21 cellular contexts compared by ENCODE assay signal in the genomic region with DNA sequence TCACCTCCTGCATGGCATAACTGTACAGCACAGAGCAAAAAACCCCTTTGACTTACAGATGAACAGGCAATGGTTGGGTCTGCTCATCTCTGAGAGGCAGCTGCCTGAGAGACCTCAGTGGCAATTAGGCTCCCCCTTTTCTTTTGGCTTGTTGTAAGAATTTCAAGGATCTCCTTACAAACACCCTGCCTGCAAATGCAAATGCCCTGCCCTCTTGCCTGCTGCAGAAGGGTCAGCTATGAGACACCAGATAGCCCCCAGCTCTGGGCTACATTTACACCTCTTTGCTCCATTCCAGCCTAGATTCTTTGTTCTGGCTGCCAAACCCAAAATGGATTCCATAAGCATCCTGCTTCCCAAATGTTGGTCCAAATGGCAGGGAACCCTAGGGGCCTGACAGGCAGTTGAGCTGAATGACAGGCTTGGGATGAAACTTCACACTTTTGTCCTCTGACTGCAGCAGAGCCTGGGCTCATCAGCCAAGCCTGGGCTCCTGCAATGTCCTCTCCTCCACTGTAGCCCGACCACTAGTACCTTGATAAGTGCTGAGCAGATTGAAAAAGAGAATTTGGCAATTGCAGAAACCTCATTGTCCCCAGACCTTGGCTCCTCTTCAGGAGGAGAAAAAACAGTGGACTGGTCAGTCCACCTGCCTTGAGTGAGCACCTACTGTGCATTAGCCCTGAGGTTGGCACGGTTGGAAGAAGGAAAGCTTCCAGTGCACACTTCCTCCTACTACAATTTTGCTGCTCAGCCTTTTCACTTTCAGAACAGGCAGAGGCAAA.
DNase-seq lines count a peak whose midpoint lies in the region; ATAC-seq and TF ChIP-seq lines count a peak whose summit lies in the region.
"Had no signal": no experiment of that assay in that cellular context is flagged by ENCODE, and none has a peak within 500 bp of the region (broad histone marks: within the 10 kb centered on the region; RNA-seq: fewer than 3 reads in every experiment).

No MANE protein-coding gene starts in this region.

- POLR2A ChIA-PET in WTC11 (lab: Charles Lee): interaction anchor here (0.6 kb wide), 1 partner anchor 675 kb away, joined by 3 read pairs; no protein-coding TSS in a partner anchor

- H3K4me1 ChIP-seq in Loucy (ENCODE audit: insufficient read depth, low read length, poor library complexity, severe bottlenecking) (peaks cover 6% of the 10 kb centered on the region), mammary epithelial cell (ENCODE audit: insufficient read depth, low read length) (no peaks in the 10 kb centered on the region)
- H3K4me1 ChIP-seq: SJSA1 had no signal

- CTCF ChIA-PET in WTC11 (lab: Charles Lee) (no interaction called here), mammary epithelial cell (lab: Charles Lee; ENCODE audit: low non-redundant PET) (no interaction called here)

- H3K79me2 ChIP-seq in Loucy (ENCODE audit: insufficient read depth, low read length): no peaks in the 10 kb centered on the region
- H3K79me2 ChIP-seq in mammary epithelial cell (ENCODE audit: insufficient read depth, low read length): no peaks in the 10 kb centered on the region

- no peak overlapping the region for H3K27ac Mint-ChIP-seq in WTC11
- H3K27ac Mint-ChIP-seq in effector memory CD8-positive, alpha-beta T cell: no peak overlapping the region
- H3K27ac Mint-ChIP-seq: CD4-positive, alpha-beta memory T cell; H9 had no signal

- H3K4me1 Mint-ChIP-seq in WTC11: peaks cover 23% of the 10 kb centered on the region
- H3K4me1 Mint-ChIP-seq in effector memory CD8-positive, alpha-beta T cell (ENCODE audit: low read depth in 2 of 2): no peaks in the 10 kb centered on the region
- H3K4me1 Mint-ChIP-seq: CD4-positive, alpha-beta memory T cell had no signal

- no peaks in the 10 kb centered on the region for H3K36me3 ChIP-seq in Loucy (ENCODE audit: insufficient read depth, low read length)
- no peaks in the 10 kb centered on the region for H3K36me3 ChIP-seq in mammary epithelial cell (ENCODE audit: insufficient read depth, low read length)
- H3K36me3 ChIP-seq: SJSA1 had no signal

- 59% methylated on average over 2 of the region's 2 CpGs for WGBS in mammary epithelial cell (ENCODE audit: low coverage, missing lambda C conversion rate)

- no peak overlapping the region for H3K4me3 Mint-ChIP-seq in WTC11
- H3K4me3 Mint-ChIP-seq in effector memory CD8-positive, alpha-beta T cell: no peak overlapping the region
- H3K4me3 Mint-ChIP-seq: CD4-positive, alpha-beta memory T cell; H9 had no signal

- TF ChIP-seq CTCF in Loucy (conservative IDR thresholded peaks at IDR 0.05; ENCODE audit: low read length) (no peak), WTC11 (IDR thresholded peaks at IDR 0.05) (no peak), mammary epithelial cell (conservative IDR thresholded peaks at IDR 0.05 in 1 of 2, IDR thresholded peaks at IDR 0.05 in 1 of 2; ENCODE audit: extremely low read depth in 1 of 2, insufficient read depth in 1 of 2, low read depth in 1 of 2, low read length in 2 of 2) (no peak)

- H3K4me3 ChIP-seq in Loucy (ENCODE audit: low read length, poor library complexity, severe bottlenecking) (no peak overlapping the region), mammary epithelial cell (replicated peaks in 1 of 3; ENCODE audit: insufficient read depth in 1 of 3, low read depth in 2 of 3, low read length in 3 of 3) (no peak overlapping the region)
- H3K4me3 ChIP-seq: PC-9, SJSA1 had no signal

- peak; percentile 68 for ATAC-seq in WTC11
- ATAC-seq in effector memory CD8-positive, alpha-beta T cell (replicated peaks): no peak
- ATAC-seq: Right ventricle myocardium inferior had no signal

- no peaks in the 10 kb centered on the region for H3K9me2 ChIP-seq in Loucy (replicated peaks; ENCODE audit: low read depth, low read length)

- H3K4me2 ChIP-seq in Loucy (ENCODE audit: low read depth, low read length, poor library complexity, severe bottlenecking) (no peak overlapping the region), mammary epithelial cell (ENCODE audit: insufficient read depth, low read depth, low read length) (no peak overlapping the region)
- H3K4me2 ChIP-seq: PC-9 had no signal

- H3K27ac ChIP-seq in mammary epithelial cell (ENCODE audit: insufficient read depth, low read depth, low read length): no peak overlapping the region
- H3K27ac ChIP-seq: PC-9, SJSA1 had no signal

- H4K20me1 ChIP-seq in Loucy (ENCODE audit: insufficient read depth, low read length, poor library complexity, severe bottlenecking) (no peaks in the 10 kb centered on the region), mammary epithelial cell (ENCODE audit: insufficient read depth, low read length) (no peaks in the 10 kb centered on the region)

- H2AFZ ChIP-seq in Loucy (ENCODE audit: low read length) (0 out of 2 replicates have a peak overlapping the region, but pooled peaks have one; percentile 5), mammary epithelial cell (ENCODE audit: low read depth, low read length) (no peak overlapping the region)
- H2AFZ ChIP-seq: PC-9 had no signal

- DNase-seq in WTC11 (ENCODE audit: low spot score) (no peak), iPS-NIHi11 (ENCODE audit: low spot score) (peak; percentile 29), mammary epithelial cell (no peak), SKM-1 (lab: John Stamatoyannopoulos, UW; ENCODE audit: unreplicated experiment) (no peak), foreskin melanocyte (no peak)
- no peak for DNase-seq in effector memory CD8-positive, alpha-beta T cell
- DNase-seq: CD4-positive, alpha-beta memory T cell; DMS79 treated with DMSO at 0.1 percent for 48 hours; H9; KBM-7; NCI-H1048; NCI-H1417; NCI-H1694 treated with DMSO at 0.1 percent for 48 hours; NCI-H2081; NCI-H2227 treated with DMSO at 0.1 percent for 48 hours; NCI-H526 treated with DMSO at 0.1 percent for 48 hours; PC-9; T-helper 1 cell had no signal

- BruUV-seq in mammary epithelial cell (replicated peaks; lab: Mats Ljungman, UMichigan): no TSS peak

- in situ Hi-C loops in mammary epithelial cell (cut with MboI; ENCODE audit: low sequenced_read_pairs in 2 of 2): no loop called here

- intact Hi-C loops in mammary epithelial cell (cut with micrococcal nuclease): no loop called here

- H3K36me3 Mint-ChIP-seq in WTC11: no peaks in the 10 kb centered on the region
- H3K36me3 Mint-ChIP-seq in effector memory CD8-positive, alpha-beta T cell (ENCODE audit: insufficient read depth): no peaks in the 10 kb centered on the region
- H3K36me3 Mint-ChIP-seq: CD4-positive, alpha-beta memory T cell had no signal

- dilution Hi-C loops in mammary epithelial cell (cut with HindIII; ENCODE audit: low sequenced_read_pairs): no loop called here

- H3K9me3 ChIP-seq in Loucy (ENCODE audit: insufficient read depth, low read depth, low read length) (no peaks in the 10 kb centered on the region), mammary epithelial cell (replicated peaks; ENCODE audit: insufficient read depth, low read length) (peaks cover 2% of the 10 kb centered on the region)
- H3K9me3 ChIP-seq: SJSA1 had no signal

- H3K9ac ChIP-seq in Loucy (ENCODE audit: low read depth, low read length, poor library complexity, severe bottlenecking) (no peak overlapping the region), mammary epithelial cell (ENCODE audit: insufficient read depth, low read length) (no peak overlapping the region)

- no peaks in the 10 kb centered on the region for H3K9me3 Mint-ChIP-seq in WTC11
- H3K9me3 Mint-ChIP-seq in effector memory CD8-positive, alpha-beta T cell: peaks cover 9% of the 10 kb centered on the region in 2 donors
- H3K9me3 Mint-ChIP-seq: H9 had no signal

- H3F3A ChIP-seq in Loucy (ENCODE audit: low read depth): no peaks in the 10 kb centered on the region

- H3K27me3 ChIP-seq in Loucy (ENCODE audit: insufficient read depth, low read length, poor library complexity, severe bottlenecking) (no peaks in the 10 kb centered on the region), mammary epithelial cell (ENCODE audit: insufficient read depth, low read length) (peaks cover 2% of the 10 kb centered on the region)
- H3K27me3 ChIP-seq: SJSA1 had no signal

- H3K27me3 Mint-ChIP-seq in WTC11 (ENCODE audit: low read depth): no peaks in the 10 kb centered on the region
- no peaks in the 10 kb centered on the region for H3K27me3 Mint-ChIP-seq in effector memory CD8-positive, alpha-beta T cell
- H3K27me3 Mint-ChIP-seq: CD4-positive, alpha-beta memory T cell had no signal

TF ChIP-seq in WTC11, 78 proteins besides CTCF, POLR2A, EP300 and RAD21 (continues in another document):
- TF ChIP-seq, protein P1, sequence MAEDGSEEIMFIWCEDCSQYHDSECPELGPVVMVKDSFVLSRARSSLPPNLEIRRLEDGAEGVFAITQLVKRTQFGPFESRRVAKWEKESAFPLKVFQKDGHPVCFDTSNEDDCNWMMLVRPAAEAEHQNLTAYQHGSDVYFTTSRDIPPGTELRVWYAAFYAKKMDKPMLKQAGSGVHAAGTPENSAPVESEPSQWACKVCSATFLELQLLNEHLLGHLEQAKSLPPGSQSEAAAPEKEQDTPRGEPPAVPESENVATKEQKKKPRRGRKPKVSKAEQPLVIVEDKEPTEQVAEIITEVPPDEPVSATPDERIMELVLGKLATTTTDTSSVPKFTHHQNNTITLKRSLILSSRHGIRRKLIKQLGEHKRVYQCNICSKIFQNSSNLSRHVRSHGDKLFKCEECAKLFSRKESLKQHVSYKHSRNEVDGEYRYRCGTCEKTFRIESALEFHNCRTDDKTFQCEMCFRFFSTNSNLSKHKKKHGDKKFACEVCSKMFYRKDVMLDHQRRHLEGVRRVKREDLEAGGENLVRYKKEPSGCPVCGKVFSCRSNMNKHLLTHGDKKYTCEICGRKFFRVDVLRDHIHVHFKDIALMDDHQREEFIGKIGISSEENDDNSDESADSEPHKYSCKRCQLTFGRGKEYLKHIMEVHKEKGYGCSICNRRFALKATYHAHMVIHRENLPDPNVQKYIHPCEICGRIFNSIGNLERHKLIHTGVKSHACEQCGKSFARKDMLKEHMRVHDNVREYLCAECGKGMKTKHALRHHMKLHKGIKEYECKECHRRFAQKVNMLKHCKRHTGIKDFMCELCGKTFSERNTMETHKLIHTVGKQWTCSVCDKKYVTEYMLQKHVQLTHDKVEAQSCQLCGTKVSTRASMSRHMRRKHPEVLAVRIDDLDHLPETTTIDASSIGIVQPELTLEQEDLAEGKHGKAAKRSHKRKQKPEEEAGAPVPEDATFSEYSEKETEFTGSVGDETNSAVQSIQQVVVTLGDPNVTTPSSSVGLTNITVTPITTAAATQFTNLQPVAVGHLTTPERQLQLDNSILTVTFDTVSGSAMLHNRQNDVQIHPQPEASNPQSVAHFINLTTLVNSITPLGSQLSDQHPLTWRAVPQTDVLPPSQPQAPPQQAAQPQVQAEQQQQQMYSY (CRISPR knock-in tag; IDR thresholded peaks at IDR 0.05): no peak
- TF ChIP-seq TCF7 (CRISPR knock-in tag; IDR thresholded peaks at IDR 0.05; ENCODE audit: low read depth) (no peak), MYBL2 (CRISPR knock-in tag; IDR thresholded peaks at IDR 0.05) (no peak)
